ENCODE assay signal across 21 cellular contexts in the genomic region with DNA sequence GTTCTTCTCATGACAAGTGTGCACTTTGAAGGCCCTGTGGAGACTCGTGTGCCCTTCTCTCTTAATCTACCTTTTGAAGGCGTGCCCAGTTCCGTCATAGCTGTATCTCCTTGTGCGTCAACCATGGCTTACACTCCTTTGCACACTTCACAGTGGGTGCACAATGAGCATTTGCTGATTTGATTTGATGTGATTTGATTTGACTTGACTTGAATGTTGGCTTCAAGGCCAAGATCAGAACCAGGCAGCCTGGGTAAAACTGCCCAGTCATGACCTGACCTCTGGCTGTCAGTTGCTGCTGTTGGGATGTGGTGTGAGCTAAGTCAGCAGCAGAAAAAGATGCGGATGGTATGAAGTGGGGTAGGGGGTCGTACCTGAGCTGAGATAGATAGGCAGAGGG.
DNase-seq lines count a peak whose midpoint lies in the region; ATAC-seq and TF ChIP-seq lines count a peak whose summit lies in the region.
"Had no signal": no experiment of that assay in that cellular context is flagged by ENCODE, and none has a peak within 500 bp of the region (broad histone marks: within the 10 kb centered on the region; RNA-seq: fewer than 3 reads in every experiment).

No MANE protein-coding gene starts in this region.

- TF ChIP-seq POLR2A in breast epithelium (IDR thresholded peaks at IDR 0.05) (no peak), esophagus muscularis mucosa (IDR thresholded peaks at IDR 0.05; ENCODE audit: low read depth) (no peak), suprapubic skin (IDR thresholded peaks at IDR 0.05) (no peak)

- ATAC-seq in HG03457 (IDR thresholded peaks at IDR 0.05; ENCODE audit: unreplicated experiment), result no peak
- ATAC-seq: A549; CD8-positive, alpha-beta T cell; GM12878 had no signal

- WGBS in mammary epithelial cell (ENCODE audit: low coverage, missing lambda C conversion rate), result 91% methylated on average over 6 of the region's 6 CpGs
- WGBS in esophagus muscularis mucosa, result 94% methylated on average over 6 of the region's 6 CpGs
- 91% methylated on average over 6 of the region's 6 CpGs for WGBS in suprapubic skin

- H4K20me1 ChIP-seq in mammary epithelial cell (ENCODE audit: insufficient read depth, low read length), result no peaks in the 10 kb centered on the region
- H4K20me1 ChIP-seq: BLaER1 treated with 17β-estradiol and CSF1 and Interleukin-3, amounts not matched to agents 10 nM and 100 nM had no signal

- intact Hi-C loops in breast epithelium (cut with DNase I; ENCODE audit: low total_unique reads), result no loop called here
- intact Hi-C loops in mammary epithelial cell (cut with micrococcal nuclease), result loop anchor here (10.0 kb wide), 1 partner anchor 266 kb away; no protein-coding TSS in a partner anchor
- intact Hi-C loops in esophagus muscularis mucosa (cut with DNase I), result no loop called here

- H3K4me2 ChIP-seq in mammary epithelial cell (ENCODE audit: insufficient read depth, low read depth, low read length), result no peak overlapping the region
- H3K4me2 ChIP-seq: A549; BLaER1 treated with 17β-estradiol and CSF1 and Interleukin-3, amounts not matched to agents 10 nM and 100 nM had no signal

- H3K36me3 ChIP-seq in breast epithelium, result no peaks in the 10 kb centered on the region
- no peaks in the 10 kb centered on the region for H3K36me3 ChIP-seq in mammary epithelial cell (ENCODE audit: insufficient read depth, low read length)
- no peaks in the 10 kb centered on the region for H3K36me3 ChIP-seq in esophagus muscularis mucosa
- no peaks in the 10 kb centered on the region for H3K36me3 ChIP-seq in suprapubic skin
- H3K36me3 ChIP-seq: BLaER1 treated with 17β-estradiol and CSF1 and Interleukin-3, amounts not matched to agents 10 nM and 100 nM had no signal

- no TSS peak for BruUV-seq in mammary epithelial cell (replicated peaks; lab: Mats Ljungman, UMichigan)

- TF ChIP-seq CTCF in breast epithelium (IDR thresholded peaks at IDR 0.05) (no peak), mammary epithelial cell (conservative IDR thresholded peaks at IDR 0.05 in 1 of 2, IDR thresholded peaks at IDR 0.05 in 1 of 2; ENCODE audit: extremely low read depth in 1 of 2, insufficient read depth in 1 of 2, low read depth in 1 of 2, low read length in 2 of 2) (no peak), esophagus muscularis mucosa (IDR thresholded peaks at IDR 0.05) (no peak), suprapubic skin (IDR thresholded peaks at IDR 0.05) (no peak)

- CTCF ChIA-PET in mammary epithelial cell (lab: Charles Lee; ENCODE audit: low non-redundant PET), result no interaction called here

- no peak overlapping the region for H2AFZ ChIP-seq in mammary epithelial cell (ENCODE audit: low read depth, low read length)

- dilution Hi-C loops in mammary epithelial cell (cut with HindIII; ENCODE audit: low sequenced_read_pairs), result no loop called here

- H3K27me3 ChIP-seq in breast epithelium, result no peaks in the 10 kb centered on the region
- H3K27me3 ChIP-seq in mammary epithelial cell (ENCODE audit: insufficient read depth, low read length), result no peaks in the 10 kb centered on the region
- no peaks in the 10 kb centered on the region for H3K27me3 ChIP-seq in esophagus muscularis mucosa
- no peaks in the 10 kb centered on the region for H3K27me3 ChIP-seq in suprapubic skin
- H3K27me3 ChIP-seq: BLaER1 treated with 17β-estradiol and CSF1 and Interleukin-3, amounts not matched to agents 10 nM and 100 nM had no signal

- in situ Hi-C loops in mammary epithelial cell (cut with MboI; ENCODE audit: low sequenced_read_pairs in 2 of 2), result no loop called here

- H3K4me1 ChIP-seq in breast epithelium (peaks cover 0 to 4% of the 10 kb centered on the region in 2 donors), mammary epithelial cell (ENCODE audit: insufficient read depth, low read length) (peaks cover 36% of the 10 kb centered on the region), esophagus muscularis mucosa (peaks cover 0 to 9% (median 8%) of the 10 kb centered on the region in 4 donors), suprapubic skin (peaks cover 26% of the 10 kb centered on the region)
- H3K4me1 ChIP-seq: A549; BLaER1 treated with 17β-estradiol and CSF1 and Interleukin-3, amounts not matched to agents 10 nM and 100 nM; Caco-2 had no signal

- no peaks in the 10 kb centered on the region for H3K9me3 ChIP-seq in breast epithelium
- no peaks in the 10 kb centered on the region for H3K9me3 ChIP-seq in mammary epithelial cell (replicated peaks; ENCODE audit: insufficient read depth, low read length)
- no peaks in the 10 kb centered on the region for H3K9me3 ChIP-seq in esophagus muscularis mucosa
- H3K9me3 ChIP-seq in suprapubic skin, result no peaks in the 10 kb centered on the region
- H3K9me3 ChIP-seq: A549; BLaER1 treated with 17β-estradiol and CSF1 and Interleukin-3, amounts not matched to agents 10 nM and 100 nM; Caco-2 had no signal

- H3K4me3 ChIP-seq in breast epithelium, result no peak overlapping the region
- no peak overlapping the region for H3K4me3 ChIP-seq in mammary epithelial cell (replicated peaks in 1 of 3; ENCODE audit: insufficient read depth in 1 of 3, low read depth in 2 of 3, low read length in 3 of 3)
- no peak overlapping the region for H3K4me3 ChIP-seq in esophagus muscularis mucosa
- no peak overlapping the region for H3K4me3 ChIP-seq in suprapubic skin
- H3K4me3 ChIP-seq: A549; BLaER1 treated with 17β-estradiol and CSF1 and Interleukin-3, amounts not matched to agents 10 nM and 100 nM; GM12878 had no signal

- no peak overlapping the region for H3K9ac ChIP-seq in mammary epithelial cell (ENCODE audit: insufficient read depth, low read length)
- H3K9ac ChIP-seq: BLaER1 treated with 17β-estradiol and CSF1 and Interleukin-3, amounts not matched to agents 10 nM and 100 nM had no signal

- peak overlapping the region; percentile 59 for H3K27ac ChIP-seq in breast epithelium
- H3K27ac ChIP-seq in mammary epithelial cell (ENCODE audit: insufficient read depth, low read depth, low read length), result no peak overlapping the region
- no peak overlapping the region for H3K27ac ChIP-seq in esophagus muscularis mucosa (replicated peaks in 1 of 4)
- peak overlapping the region; percentile 38 for H3K27ac ChIP-seq in suprapubic skin
- H3K27ac ChIP-seq: 22Rv1; A549; BLaER1 treated with 17β-estradiol and CSF1 and Interleukin-3, amounts not matched to agents 10 nM and 100 nM; C4-2B had no signal

- no peaks in the 10 kb centered on the region for H3K79me2 ChIP-seq in mammary epithelial cell (ENCODE audit: insufficient read depth, low read length)

- no peak for TF ChIP-seq EP300 in esophagus muscularis mucosa (IDR thresholded peaks at IDR 0.05)
- TF ChIP-seq EP300 in suprapubic skin (IDR thresholded peaks at IDR 0.05), result no peak

- DNase-seq in breast epithelium (ENCODE audit: low spot score in 2 of 2), result no peak
- DNase-seq in mammary epithelial cell, result no peak
- DNase-seq in esophagus muscularis mucosa (ENCODE audit: extremely low spot score), result peak; percentile 74
- peak; percentile 64 for DNase-seq in retina
- no peak for DNase-seq in suprapubic skin (ENCODE audit: low spot score in 2 of 2)
- no peak for DNase-seq in SK-N-DZ (ENCODE audit: low spot score)
- DNase-seq in DMS79 treated with DMSO at 0.1 percent for 48 hours (lab: John Stamatoyannopoulos, UW), result no peak
- DNase-seq: AML-193; Caco-2; Calu3; CD4-positive, alpha-beta T cell; CD8-positive, alpha-beta T cell; DND-41; EL; GDM1 had no signal

Comparison
In these comparisons a context has a peak if more than half of its experiments do, and no peak if none do; other contexts are left out.
1. H3K27ac ChIP-seq: peak in breast epithelium (2 of 2) and suprapubic skin (single experiment); none in mammary epithelial cell (single experiment) and esophagus muscularis mucosa (0 of 4).
2. DNase-seq: peak in esophagus muscularis mucosa (single experiment) and retina (single experiment); none in breast epithelium (0 of 2), mammary epithelial cell (single experiment), suprapubic skin (0 of 2), SK-N-DZ (single experiment) and DMS79 treated with DMSO at 0.1 percent for 48 hours (single experiment).